ENCODE assay signal across 21 cellular contexts in the genomic region with DNA sequence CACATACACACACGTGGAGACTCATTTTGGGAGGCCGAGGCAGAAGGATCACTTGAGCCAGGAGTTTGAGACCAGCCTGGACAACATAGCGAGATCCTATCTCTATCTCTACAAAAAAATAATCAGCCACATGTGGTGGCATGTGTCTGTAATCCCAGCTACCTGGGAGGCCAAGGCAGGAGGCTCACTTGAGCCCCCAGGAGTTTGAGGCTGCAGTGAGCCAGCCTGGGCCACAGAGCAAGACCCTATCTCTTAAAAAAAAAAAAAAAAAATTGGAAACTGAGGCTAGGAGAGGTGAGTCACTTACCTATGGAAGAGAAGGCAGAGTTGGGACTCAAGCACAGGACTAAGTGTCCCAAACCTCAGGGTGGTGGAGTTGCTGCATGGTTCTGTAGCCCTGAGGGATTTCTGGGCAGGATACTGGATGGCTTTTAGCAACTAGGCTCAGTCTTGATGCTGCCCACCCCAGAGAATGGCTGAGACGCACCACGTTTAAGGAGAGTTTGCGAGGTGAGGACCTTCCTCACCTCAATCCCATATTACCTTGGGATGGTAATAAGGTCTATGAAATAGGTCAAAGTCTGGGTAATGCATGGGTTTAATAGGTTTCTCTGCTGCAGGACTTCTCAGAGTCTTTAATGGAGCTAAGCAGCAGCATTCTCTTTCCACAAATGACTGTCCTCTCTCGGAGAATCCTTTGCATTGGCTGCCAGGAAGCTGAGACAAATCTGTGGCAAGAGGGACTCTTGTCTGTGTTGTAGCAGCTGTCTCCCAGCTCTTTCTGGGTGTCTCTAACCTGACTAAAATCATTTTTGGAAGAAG. TPM values are rescaled to one million over a fixed set of nuclear protein-coding genes. Genes with fewer than 3 reads are reported as not detected.
DNase-seq lines count a peak whose midpoint lies in the region; ATAC-seq and TF ChIP-seq lines count a peak whose summit lies in the region.
"Had no signal": no experiment of that assay in that cellular context is flagged by ENCODE, and none has a peak within 500 bp of the region (broad histone marks: within the 10 kb centered on the region; RNA-seq: fewer than 3 reads in every experiment).

No MANE protein-coding gene starts in this region.

- H3K36me3 ChIP-seq in CD4-positive, CD25-positive, alpha-beta regulatory T cell (ENCODE audit: control insufficient read depth, insufficient read depth, low read length): peaks cover 3% of the 10 kb centered on the region
- no peaks in the 10 kb centered on the region for H3K36me3 ChIP-seq in colonic mucosa

- no peaks in the 10 kb centered on the region for H4K20me1 ChIP-seq in H9 (ENCODE audit: control insufficient read depth, insufficient read depth, insufficient read length)

- H4K8ac ChIP-seq in H9 (replicated peaks; ENCODE audit: insufficient read length, low read depth, low read length): no peak overlapping the region

- peaks cover 16% of the 10 kb centered on the region for H3K36me3 Mint-ChIP-seq in CD4-positive, CD25-positive, alpha-beta regulatory T cell
- H3K36me3 Mint-ChIP-seq in H9 (ENCODE audit: insufficient read depth in 1 of 3, low read depth in 3 of 3): peaks cover 0 to 22% (median 19%) of the 10 kb centered on the region in 3 experiments; a peak in 6 of 7 replicates
- peaks cover 23% of the 10 kb centered on the region for H3K36me3 Mint-ChIP-seq in nephron progenitor cell (ENCODE audit: low read depth)

- H3K27ac Mint-ChIP-seq in CD4-positive, CD25-positive, alpha-beta regulatory T cell: peak overlapping the region; percentile 49 to 95 (median 82)
- peak overlapping the region in 2 of 3 experiments; percentile 15 to 72; a peak in 4 of 7 replicates for H3K27ac Mint-ChIP-seq in H9
- H3K27ac Mint-ChIP-seq in nephron progenitor cell: peak overlapping the region; percentile 64

- no peak overlapping the region for H4K5ac ChIP-seq in H9 (ENCODE audit: insufficient read length, low read depth, low read length)

- no peak overlapping the region for H3K4me2 ChIP-seq in H9 (ENCODE audit: insufficient read depth, insufficient read length, low read length)
- H3K4me2 ChIP-seq: PC-9 had no signal

- TF ChIP-seq CTCF in H9 (conservative IDR thresholded peaks at IDR 0.05) (no peak), colonic mucosa (IDR thresholded peaks at IDR 0.05) (no peak), nephron progenitor cell (IDR thresholded peaks at IDR 0.05) (no peak)

- no peak overlapping the region for H2BK20ac ChIP-seq in H9 (ENCODE audit: low read depth, low read length, poor library complexity, severe bottlenecking)

- intact Hi-C loops in colonic mucosa (cut with DNase I): no loop called here

- no peak overlapping the region for H2BK120ac ChIP-seq in H9 (ENCODE audit: low read depth, low read length, poor library complexity, severe bottlenecking)

- H4K91ac ChIP-seq in H9 (ENCODE audit: insufficient read length, low read depth, low read length): no peak overlapping the region

- H3K4me3 Mint-ChIP-seq in CD4-positive, CD25-positive, alpha-beta regulatory T cell: peak overlapping the region in 1 of 4 donors; percentile 63
- H3K4me3 Mint-ChIP-seq in H9 (no peak overlapping the region), nephron progenitor cell (no peak overlapping the region)

- ATAC-seq in CD4-positive, CD25-positive, alpha-beta regulatory T cell (ENCODE audit: low read depth in 2 of 2): no peak
- ATAC-seq in GM18502 (IDR thresholded peaks at IDR 0.05; ENCODE audit: poor library complexity, unreplicated experiment) (no peak), GM18861 (IDR thresholded peaks at IDR 0.05; ENCODE audit: unreplicated experiment) (no peak)
- ATAC-seq: naive thymus-derived CD8-positive, alpha-beta T cell; stimulated activated naive B cell treated with anti-CD40 and anti-IgM and Interleukin-4, amounts not matched to agents 10 μg/mL and 1 μg/mL and 100 μg/mL, for 72 hours had no signal

- H3K9me3 ChIP-seq in CD4-positive, CD25-positive, alpha-beta regulatory T cell (ENCODE audit: control insufficient read depth in 2 of 2, low read length in 2 of 2): no peaks in the 10 kb centered on the region
- H3K9me3 ChIP-seq in H9 (ENCODE audit: control insufficient read depth, low read depth, low read length) (no peaks in the 10 kb centered on the region), colonic mucosa (no peaks in the 10 kb centered on the region)
- H3K9me3 ChIP-seq: HAP-1 had no signal

- H2AK5ac ChIP-seq in H9 (ENCODE audit: insufficient read length, low read length): no peak overlapping the region

- no peaks in the 10 kb centered on the region for H3K27me3 Mint-ChIP-seq in CD4-positive, CD25-positive, alpha-beta regulatory T cell
- H3K27me3 Mint-ChIP-seq in H9 (ENCODE audit: low read depth) (no peaks in the 10 kb centered on the region; the same call in 1 of the 2 replicates), nephron progenitor cell (ENCODE audit: low read depth, poor library complexity) (no peaks in the 10 kb centered on the region)
- H3K27me3 Mint-ChIP-seq: naive thymus-derived CD8-positive, alpha-beta T cell; stimulated activated naive B cell treated with anti-CD40 and anti-IgM and Interleukin-4, amounts not matched to agents 10 μg/mL and 1 μg/mL and 100 μg/mL, for 72 hours had no signal

- H2BK12ac ChIP-seq in H9 (ENCODE audit: insufficient read length, low read depth, low read length): no peak overlapping the region

- H3K4me1 Mint-ChIP-seq in CD4-positive, CD25-positive, alpha-beta regulatory T cell: peaks cover 10 to 95% (median 55%) of the 10 kb centered on the region in 4 donors
- H3K4me1 Mint-ChIP-seq in H9: peaks cover 36 to 41% of the 10 kb centered on the region in 2 experiments
- peaks cover 40% of the 10 kb centered on the region for H3K4me1 Mint-ChIP-seq in nephron progenitor cell

- H2AFZ ChIP-seq in H9 (ENCODE audit: low read length): no peak overlapping the region
- H2AFZ ChIP-seq: PC-9 had no signal

- H2BK15ac ChIP-seq in H9 (ENCODE audit: low read depth, low read length): no peak overlapping the region

- H3K23me2 ChIP-seq in H9 (ENCODE audit: insufficient read length, low read depth, low read length, poor library complexity, severe bottlenecking): no peaks in the 10 kb centered on the region

- no peaks in the 10 kb centered on the region for H3K79me1 ChIP-seq in H9 (ENCODE audit: insufficient read depth, low read depth, low read length, poor library complexity, severe bottlenecking)

- WGBS in H9 (ENCODE audit: extremely low coverage, insufficient read length, low lambda C conversion rate): no CpG with 5 or more reads among the region's 7 CpGs

- H3K4me3 ChIP-seq in CD4-positive, CD25-positive, alpha-beta regulatory T cell (ENCODE audit: low read depth, low read length): no peak overlapping the region
- H3K4me3 ChIP-seq in colonic mucosa: no peak overlapping the region
- H3K4me3 ChIP-seq: HAP-1, PC-9 had no signal

- H3K18ac ChIP-seq in H9 (ENCODE audit: insufficient read length, low read depth, low read length): no peak overlapping the region

- H3K14ac ChIP-seq in H9 (ENCODE audit: insufficient read depth, low read length): no peak overlapping the region

- no peak overlapping the region for H3T11ph ChIP-seq in H9 (ENCODE audit: low read length)

- H3K9ac ChIP-seq in H9 (ENCODE audit: extremely low read depth, insufficient read length, low read length) (no peak overlapping the region), colonic mucosa (ENCODE audit: low read depth in 2 of 2, low read length in 2 of 2) (no peak overlapping the region)

- no peak for DNase-seq in CD4-positive, CD25-positive, alpha-beta regulatory T cell
- DNase-seq in H9 (peak; percentile 19), colonic mucosa (no peak), nephron progenitor cell (no peak), NCI-H2029 (lab: John Stamatoyannopoulos, UW) (no peak)
- DNase-seq: activated CD4-positive, alpha-beta T cell treated with anti-CD3 and anti-CD28 coated beads for 48 hours; Calu3; glutamatergic neuron; KG1; kidney glomerular epithelial cell; naive thymus-derived CD8-positive, alpha-beta T cell; NCI-H1436; NCI-H510A; PC-9; retina; stimulated activated CD4-positive, alpha-beta T cell treated with anti-CD3 and anti-CD28 coated beads, Interleukin-4, amount 100 ng/mL, for 4 hours; stimulated activated naive B cell treated with anti-CD40 and anti-IgM and Interleukin-4, amounts not matched to agents 10 μg/mL and 1 μg/mL and 100 μg/mL, for 72 hours had no signal

- no peak overlapping the region for H2BK5ac ChIP-seq in H9 (ENCODE audit: insufficient read length, low read length)

- peaks cover 4% of the 10 kb centered on the region; the same call in 1 of the 2 replicates for H3K79me2 ChIP-seq in H9 (ENCODE audit: insufficient read depth, low read length)

- no peak overlapping the region for H3K4ac ChIP-seq in H9 (ENCODE audit: low read depth, low read length)

- H3K27me3 ChIP-seq in CD4-positive, CD25-positive, alpha-beta regulatory T cell (ENCODE audit: control insufficient read depth, insufficient read depth, low read length): no peaks in the 10 kb centered on the region
- no peaks in the 10 kb centered on the region for H3K27me3 ChIP-seq in H9 (ENCODE audit: insufficient read depth, low read length)
- no peaks in the 10 kb centered on the region for H3K27me3 ChIP-seq in colonic mucosa

- peaks cover 0 to 1% (median 0%) of the 10 kb centered on the region in 7 donors for H3K9me3 Mint-ChIP-seq in CD4-positive, CD25-positive, alpha-beta regulatory T cell
- H3K9me3 Mint-ChIP-seq in H9 (no peaks in the 10 kb centered on the region), nephron progenitor cell (no peaks in the 10 kb centered on the region)
- H3K9me3 Mint-ChIP-seq: activated T-helper 2 cell treated with anti-CD3 and anti-CD28 coated beads, Interferon-gamma antibody, Interleukin-2, Interleukin-4, amounts not matched to agents 10 μg/mL and 5 μg/mL and 100 μg/mL, durations not matched to agents 14 hours and 24 hours and 36 hours; naive thymus-derived CD8-positive, alpha-beta T cell; stimulated activated naive B cell treated with anti-CD40 and anti-IgM and Interleukin-4, amounts not matched to agents 10 μg/mL and 1 μg/mL and 100 μg/mL, for 72 hours had no signal

- H3K4me1 ChIP-seq in CD4-positive, CD25-positive, alpha-beta regulatory T cell (ENCODE audit: control insufficient read depth, insufficient read depth, low read length, poor library complexity, severe bottlenecking): peaks cover 60% of the 10 kb centered on the region
- no peaks in the 10 kb centered on the region; the same call in 1 of the 2 replicates for H3K4me1 ChIP-seq in H9 (ENCODE audit: insufficient read depth, low read length)
- peaks cover 41% of the 10 kb centered on the region for H3K4me1 ChIP-seq in colonic mucosa
- H3K4me1 ChIP-seq: HAP-1 had no signal

- H3K27ac ChIP-seq in CD4-positive, CD25-positive, alpha-beta regulatory T cell (ENCODE audit: insufficient read depth, low read length, poor library complexity, severe bottlenecking): peak overlapping the region; percentile 14
- H3K27ac ChIP-seq in H9 (ENCODE audit: insufficient read length, low read depth, low read length) (no peak overlapping the region), colonic mucosa (peak overlapping the region; percentile 38)
- H3K27ac ChIP-seq: PC-9 had no signal

- no peak overlapping the region for H3K56ac ChIP-seq in H9 (ENCODE audit: insufficient read length, low read depth, low read length)

- no peak overlapping the region for H3K23ac ChIP-seq in H9 (ENCODE audit: insufficient read length, low read depth, low read length)

RNA-seq across cellular contexts. Expression of a gene that starts 35.6 kb away (rescaled TPM):
- 25.7 TPM for total RNA-seq in CD4-positive, CD25-positive, alpha-beta regulatory T cell
- 1 to 10 TPM; 1.6 to 5.3 (median 3.8) TPM for polyA plus RNA-seq in CD4-positive, CD25-positive, alpha-beta regulatory T cell
- total RNA-seq in H9 (2021) (37.9 and 40.3 TPM in 2 replicates), colonic mucosa (10 to 100 TPM; 26.4 to 40.9 TPM)
